In the genomic region with DNA sequence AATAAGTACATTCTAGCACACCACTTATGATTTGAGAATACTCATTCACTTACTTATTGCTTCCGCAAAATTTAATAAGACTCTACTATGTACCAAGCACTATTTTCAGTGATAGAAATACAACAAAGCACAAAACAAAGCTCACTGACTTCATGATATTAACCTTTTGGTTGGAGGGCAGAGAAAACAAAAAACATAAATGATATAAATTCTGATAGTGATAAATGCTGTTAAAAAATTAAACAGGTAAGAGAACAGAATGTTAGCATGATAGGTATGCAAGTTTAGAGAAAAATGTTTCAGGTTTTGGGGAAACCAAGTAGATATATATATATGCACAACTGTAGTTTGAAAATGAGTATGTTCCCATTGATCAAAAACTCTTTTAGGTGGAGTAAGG, we compare ENCODE assay signal across 9 cellular contexts. TPM values are rescaled to one million over a fixed set of nuclear protein-coding genes. Genes with fewer than 3 reads are reported as not detected.
A peak's percentile ranks its signal among the peaks of the same experiment; 100 is the strongest.
DNase-seq lines count a peak whose midpoint lies in the region; ATAC-seq and TF ChIP-seq lines count a peak whose summit lies in the region.
"Had no signal": no experiment of that assay in that cellular context is flagged by ENCODE, and none has a peak within 500 bp of the region (broad histone marks: within the 10 kb centered on the region; RNA-seq: fewer than 3 reads in every experiment).

No MANE protein-coding gene starts in this region.

- no peak overlapping the region for H3K23ac ChIP-seq in IMR-90 (ENCODE audit: low read depth, low read length)

- no peak overlapping the region for H2BK120ac ChIP-seq in IMR-90 (ENCODE audit: low read depth, low read length)

- intact Hi-C loops in IMR-90 (cut with micrococcal nuclease): loop anchor here (2.0 kb wide), 1 partner anchor 15 kb away; no protein-coding TSS in a partner anchor
- intact Hi-C loops in naive thymus-derived CD4-positive, alpha-beta T cell (cut with micrococcal nuclease): loop anchor here in 1 of 2 donors (10.0 kb wide), 1 partner anchor 1709 kb away; a partner anchor contains a TSS
- intact Hi-C loops in thyroid gland (cut with DNase I): no loop called here

- no peak for ATAC-seq in CD4-positive, CD25-positive, alpha-beta regulatory T cell (ENCODE audit: low read depth in 2 of 2)
- ATAC-seq in IMR-90 (ENCODE audit: low read depth) (no peak), HG03175 (IDR thresholded peaks at IDR 0.05; ENCODE audit: unreplicated experiment) (no peak), HG03045 (IDR thresholded peaks at IDR 0.05; ENCODE audit: unreplicated experiment) (no peak)
- ATAC-seq in naive thymus-derived CD4-positive, alpha-beta T cell: no peak

- POLR2A ChIA-PET in IMR-90 (lab: Charles Lee; ENCODE audit: unreplicated experiment): no interaction called here
- POLR2A ChIA-PET in naive thymus-derived CD4-positive, alpha-beta T cell (lab: Charles Lee): interaction anchor here (1.2 to 9.1 kb wide), 4 partner anchors 16 to 877 kb away, joined by 3 to 108 read pairs (median 20); a partner anchor contains a TSS

- H3K9me1 ChIP-seq in IMR-90 (ENCODE audit: insufficient read depth, low read length): peaks cover 2% of the 10 kb centered on the region; the same call in 1 of the 2 replicates

- TF ChIP-seq POLR2A in IMR-90 (IDR thresholded peaks at IDR 0.05; ENCODE audit: low read depth, low read length) (no peak), thyroid gland (IDR thresholded peaks at IDR 0.05) (no peak)

- WGBS in IMR-90 (ENCODE audit: extremely low coverage in 2 of 2, insufficient read length in 1 of 2), 2 experiments: no CpG with 5 or more reads among the region's 1 CpG
- 95 to 97% methylated on average over 1 of the region's 1 CpG for WGBS in thyroid gland, 2 donors

- peaks cover 5 to 26% of the 10 kb centered on the region in 2 experiments; a peak in 3 of 4 replicates for H3K79me1 ChIP-seq in IMR-90 (ENCODE audit: low read depth in 1 of 2, low read length in 2 of 2)

- TF ChIP-seq RAD21 in IMR-90 (IDR thresholded peaks at IDR 0.05; ENCODE audit: low read length): no peak

- H3K9ac ChIP-seq in IMR-90 (ENCODE audit: low read depth, low read length): no peak overlapping the region

- no peak overlapping the region for H3K14ac ChIP-seq in IMR-90 (replicated peaks; ENCODE audit: low read depth, low read length)

- no peak overlapping the region for H2AK9ac ChIP-seq in IMR-90 (replicated peaks; ENCODE audit: low read depth, low read length, poor library complexity)

- no peak overlapping the region for H2AFZ ChIP-seq in IMR-90 (replicated peaks; ENCODE audit: low read length, poor library complexity)

- H3K18ac ChIP-seq in IMR-90 (ENCODE audit: low read depth, low read length): no peak overlapping the region

- no peak overlapping the region for H4K5ac ChIP-seq in IMR-90 (ENCODE audit: low read depth, low read length)

- peaks cover 6% of the 10 kb centered on the region for H3K36me3 Mint-ChIP-seq in CD4-positive, CD25-positive, alpha-beta regulatory T cell
- peaks cover 0 to 17% (median 5%) of the 10 kb centered on the region in 5 donors for H3K36me3 Mint-ChIP-seq in naive thymus-derived CD4-positive, alpha-beta T cell

- no peak for DNase-seq in CD4-positive, CD25-positive, alpha-beta regulatory T cell
- DNase-seq in IMR-90: no peak
- no peak for DNase-seq in brain microvascular endothelial cell
- no peak for DNase-seq in naive thymus-derived CD4-positive, alpha-beta T cell
- DNase-seq in anterior cingulate cortex (lab: John Stamatoyannopoulos, UW): no peak
- DNase-seq in thyroid gland: no peak

- H3K27ac ChIP-seq in CD4-positive, CD25-positive, alpha-beta regulatory T cell (ENCODE audit: insufficient read depth, low read length, poor library complexity, severe bottlenecking): no peak overlapping the region
- H3K27ac ChIP-seq in IMR-90 (ENCODE audit: insufficient read depth, low read length): no peak overlapping the region
- H3K27ac ChIP-seq in brain microvascular endothelial cell: no peak overlapping the region
- H3K27ac ChIP-seq in naive thymus-derived CD4-positive, alpha-beta T cell (ENCODE audit: low read depth, low read length): no peak overlapping the region
- no peak overlapping the region for H3K27ac ChIP-seq in thyroid gland
- H3K27ac ChIP-seq: SJSA1 had no signal

- no peak overlapping the region for H2AK5ac ChIP-seq in IMR-90 (ENCODE audit: low read depth, low read length)

- H3K56ac ChIP-seq in IMR-90 (ENCODE audit: extremely low read depth, insufficient read depth, low read length): no peak overlapping the region

- H3K4me3 Mint-ChIP-seq in CD4-positive, CD25-positive, alpha-beta regulatory T cell: peak overlapping the region; percentile 97 to 99 (median 98)
- H3K4me3 Mint-ChIP-seq in naive thymus-derived CD4-positive, alpha-beta T cell: peak overlapping the region; percentile 87 to 99 (median 98)

- peaks cover 6% of the 10 kb centered on the region for H3K36me3 ChIP-seq in CD4-positive, CD25-positive, alpha-beta regulatory T cell (ENCODE audit: control insufficient read depth, insufficient read depth, low read length)
- H3K36me3 ChIP-seq in IMR-90 (ENCODE audit: control insufficient read depth, insufficient read depth, low read length) (peaks cover 7% of the 10 kb centered on the region), brain microvascular endothelial cell (replicated peaks) (peaks cover 6% of the 10 kb centered on the region), thyroid gland (peaks cover 0 to 3% of the 10 kb centered on the region in 2 donors)
- H3K36me3 ChIP-seq in naive thymus-derived CD4-positive, alpha-beta T cell (ENCODE audit: control insufficient read depth in 2 of 3, insufficient read depth in 3 of 3, low read length in 3 of 3): no peaks in the 10 kb centered on the region

- no peak overlapping the region for H3K4ac ChIP-seq in IMR-90 (ENCODE audit: low read depth, low read length)

- TF ChIP-seq CTCF in IMR-90 (conservative IDR thresholded peaks at IDR 0.05; ENCODE audit: low read depth, low read length) (no peak), brain microvascular endothelial cell (IDR thresholded peaks at IDR 0.05; ENCODE audit: low read depth, low read length, missing control alignments) (no peak), thyroid gland (IDR thresholded peaks at IDR 0.05) (no peak)

- H3K27me3 Mint-ChIP-seq in CD4-positive, CD25-positive, alpha-beta regulatory T cell: no peaks in the 10 kb centered on the region
- H3K27me3 Mint-ChIP-seq in naive thymus-derived CD4-positive, alpha-beta T cell: no peaks in the 10 kb centered on the region

- peak overlapping the region in 2 of 3 donors; percentile 99 to 100 for H3K27ac Mint-ChIP-seq in CD4-positive, CD25-positive, alpha-beta regulatory T cell
- peak overlapping the region in 7 of 9 donors; percentile 95 to 100 (median 99) for H3K27ac Mint-ChIP-seq in naive thymus-derived CD4-positive, alpha-beta T cell

- dilution Hi-C loops in IMR-90 (cut with HindIII; ENCODE audit: low sequenced_read_pairs, unreplicated experiment): no loop called here

- H2BK15ac ChIP-seq in IMR-90 (ENCODE audit: low read depth, low read length): no peak overlapping the region

- H3K4me1 Mint-ChIP-seq in CD4-positive, CD25-positive, alpha-beta regulatory T cell: peaks cover 44 to 80% (median 64%) of the 10 kb centered on the region in 4 donors
- peaks cover 40 to 82% (median 74%) of the 10 kb centered on the region in 7 donors for H3K4me1 Mint-ChIP-seq in naive thymus-derived CD4-positive, alpha-beta T cell

- no peak overlapping the region for H4K8ac ChIP-seq in IMR-90 (ENCODE audit: low read depth in 2 of 2, low read length in 2 of 2)

- H3K27me3 ChIP-seq in CD4-positive, CD25-positive, alpha-beta regulatory T cell (ENCODE audit: control insufficient read depth, insufficient read depth, low read length): no peaks in the 10 kb centered on the region
- H3K27me3 ChIP-seq in IMR-90 (ENCODE audit: control insufficient read depth, insufficient read depth, low read length) (no peaks in the 10 kb centered on the region), brain microvascular endothelial cell (replicated peaks) (no peaks in the 10 kb centered on the region), thyroid gland (no peaks in the 10 kb centered on the region)
- no peaks in the 10 kb centered on the region for H3K27me3 ChIP-seq in naive thymus-derived CD4-positive, alpha-beta T cell (ENCODE audit: control insufficient read depth in 2 of 2, insufficient read depth in 2 of 2, low read length in 2 of 2)
- H3K27me3 ChIP-seq: SJSA1 had no signal

- no peak overlapping the region for H2BK5ac ChIP-seq in IMR-90 (ENCODE audit: low read depth, low read length, poor library complexity, severe bottlenecking)

- no peak overlapping the region for H4K91ac ChIP-seq in IMR-90 (ENCODE audit: insufficient read depth, low read depth, low read length)

- CTCF ChIA-PET in IMR-90 (lab: Yijun Ruan, JAX): no interaction called here
- CTCF ChIA-PET in naive thymus-derived CD4-positive, alpha-beta T cell (lab: Charles Lee): no interaction called here

- no TSS peak for BruUV-seq in IMR-90 (replicated peaks; lab: Mats Ljungman, UMichigan)

- H3K4me2 ChIP-seq in IMR-90 (ENCODE audit: low read depth, low read length): peak overlapping the region; percentile 98

- no peaks in the 10 kb centered on the region for H3K9me3 Mint-ChIP-seq in CD4-positive, CD25-positive, alpha-beta regulatory T cell
- peaks cover 0 to 5% (median 0%) of the 10 kb centered on the region in 11 donors for H3K9me3 Mint-ChIP-seq in naive thymus-derived CD4-positive, alpha-beta T cell

- H2BK20ac ChIP-seq in IMR-90 (ENCODE audit: low read depth, low read length): no peak overlapping the region

- H3K9me3 ChIP-seq in CD4-positive, CD25-positive, alpha-beta regulatory T cell (ENCODE audit: control insufficient read depth in 2 of 2, low read length in 2 of 2): no peaks in the 10 kb centered on the region
- H3K9me3 ChIP-seq in IMR-90 (ENCODE audit: control insufficient read depth, insufficient read depth, low read length) (no peaks in the 10 kb centered on the region), thyroid gland (no peaks in the 10 kb centered on the region)
- H3K9me3 ChIP-seq in naive thymus-derived CD4-positive, alpha-beta T cell (ENCODE audit: control insufficient read depth in 2 of 3, low read length in 3 of 3): no peaks in the 10 kb centered on the region
- H3K9me3 ChIP-seq: SJSA1 had no signal

- H4K20me1 ChIP-seq in IMR-90 (ENCODE audit: insufficient read depth, low read length): peaks cover 3% of the 10 kb centered on the region; the same call in 1 of the 2 replicates

- H3K4me1 ChIP-seq in CD4-positive, CD25-positive, alpha-beta regulatory T cell (ENCODE audit: control insufficient read depth, insufficient read depth, low read length, poor library complexity, severe bottlenecking): peaks cover 51% of the 10 kb centered on the region
- H3K4me1 ChIP-seq in IMR-90 (ENCODE audit: control insufficient read depth, insufficient read depth, low read length) (peaks cover 1% of the 10 kb centered on the region), thyroid gland (peaks cover 19% of the 10 kb centered on the region in 2 donors)
- H3K4me1 ChIP-seq in naive thymus-derived CD4-positive, alpha-beta T cell (ENCODE audit: control insufficient read depth in 2 of 2, insufficient read depth in 2 of 2, low read length in 2 of 2): peaks cover 16 to 21% of the 10 kb centered on the region in 2 donors
- H3K4me1 ChIP-seq: SJSA1 had no signal

- H3K4me3 ChIP-seq in CD4-positive, CD25-positive, alpha-beta regulatory T cell (ENCODE audit: low read depth, low read length): peak overlapping the region; percentile 99
- H3K4me3 ChIP-seq in IMR-90 (ENCODE audit: insufficient read depth, low read depth, low read length) (no peak overlapping the region), brain microvascular endothelial cell (ENCODE audit: low read depth, low read length) (peak overlapping the region; percentile 96), thyroid gland (replicated peaks in 1 of 3) (no peak overlapping the region)
- H3K4me3 ChIP-seq in naive thymus-derived CD4-positive, alpha-beta T cell (ENCODE audit: low read length): no peak overlapping the region

- in situ Hi-C loops in IMR-90 (cut with MboI; ENCODE audit: low sequenced_read_pairs) (no loop called here), brain microvascular endothelial cell (cut with HindIII; ENCODE audit: low pct_ligation_motif_present, low sequenced_read_pairs) (no loop called here)

RNA-seq across cellular contexts. Expression of a gene that starts 1.2 kb away (rescaled TPM):
- total RNA-seq in CD4-positive, CD25-positive, alpha-beta regulatory T cell: 15.7 TPM
- polyA plus RNA-seq in CD4-positive, CD25-positive, alpha-beta regulatory T cell: 10 to 100 TPM in 1 of 4 donors, 1 to 10 TPM in 3; 6.9 to 11.3 (median 8.1) TPM
- total RNA-seq in IMR-90 (2012; rRNA removed) (17.4 and 28.1 TPM in 2 replicates), thyroid gland (10 to 100 TPM; 13.2 to 21.9 (median 17.0) TPM)
- 8.5 and 11.1 TPM in 2 replicates for polyA plus RNA-seq in IMR-90 (2012; rRNA removed)
- 1.5 and 3.0 TPM in 2 replicates for polyA plus RNA-seq in IMR-90 (2012; cell fraction: cytosol; rRNA removed)
- polyA plus RNA-seq in IMR-90 (2012; cell fraction: nucleus; rRNA removed; ENCODE audit: low replicate concordance): 1.0 and 5.1 TPM in 2 replicates
- 10 to 100 TPM; 10.3 to 19.2 (median 12.1) TPM for total RNA-seq in naive thymus-derived CD4-positive, alpha-beta T cell
- 1 to 10 TPM; 6.1 to 6.7 TPM for polyA plus RNA-seq in naive thymus-derived CD4-positive, alpha-beta T cell

RNA-seq across cellular contexts. Expression of a gene that starts 17.0 kb away (rescaled TPM):
- total RNA-seq in CD4-positive, CD25-positive, alpha-beta regulatory T cell: 332 TPM
- 100 to 1,000 TPM in 2 of 4 donors, 10 to 100 TPM in 2; 83.7 to 120 (median 103) TPM for polyA plus RNA-seq in CD4-positive, CD25-positive, alpha-beta regulatory T cell
- total RNA-seq in IMR-90 (2012; rRNA removed) (94.5 and 116 TPM in 2 replicates), thyroid gland (100 to 1,000 TPM; 139 to 325 (median 258) TPM)
- polyA plus RNA-seq in IMR-90 (2012; rRNA removed): 141 and 149 TPM in 2 replicates
- 59.7 and 69.7 TPM in 2 replicates for polyA plus RNA-seq in IMR-90 (2012; cell fraction: cytosol; rRNA removed)
- 618 and 1,051 TPM in 2 replicates for polyA plus RNA-seq in IMR-90 (2012; cell fraction: nucleus; rRNA removed; ENCODE audit: low replicate concordance)
- total RNA-seq in naive thymus-derived CD4-positive, alpha-beta T cell: 100 to 1,000 TPM; 190 to 413 (median 372) TPM
- 100 to 1,000 TPM in 1 of 2 donors, 10 to 100 TPM in 1; 86.3 to 113 TPM for polyA plus RNA-seq in naive thymus-derived CD4-positive, alpha-beta T cell

Comparison
In these comparisons a context has a peak if more than half of its experiments do, and no peak if none do; other contexts are left out.
1. H3K4me3 ChIP-seq: peak in CD4-positive, CD25-positive, alpha-beta regulatory T cell (single experiment) and brain microvascular endothelial cell (single experiment); none in IMR-90 (single experiment), naive thymus-derived CD4-positive, alpha-beta T cell (single experiment) and thyroid gland (0 of 3).